ENCODE assay signal across 18 cellular contexts in genomic region chr1:3515774-3516480, GRCh38.
DNase-seq lines count a peak whose midpoint lies in the region; ATAC-seq, FAIRE-seq and TF ChIP-seq lines count a peak whose summit lies in the region.
"Had no signal": no experiment of that assay in that cellular context is flagged by ENCODE, and none has a peak within 500 bp of the region (broad histone marks: within the 10 kb centered on the region; RNA-seq: fewer than 3 reads in every experiment).

No MANE protein-coding gene starts in this region.

- H3K4ac ChIP-seq in H1 (replicated peaks; ENCODE audit: insufficient read length, low read depth, low read length), result no peak overlapping the region

- H3K4me1 ChIP-seq in HEK293 (ENCODE audit: control insufficient read depth, insufficient read depth, low read length), result no peaks in the 10 kb centered on the region
- no peaks in the 10 kb centered on the region for H3K4me1 ChIP-seq in H1 (replicated peaks in 1 of 4; ENCODE audit: control insufficient read depth in 3 of 4, insufficient read depth in 4 of 4, low read length in 3 of 4)
- H3K4me1 ChIP-seq: vagina had no signal

- H3K36me3 ChIP-seq in HEK293 (ENCODE audit: control insufficient read depth in 2 of 2, insufficient read depth in 1 of 2, low read length in 2 of 2), result no peaks in the 10 kb centered on the region
- no peaks in the 10 kb centered on the region for H3K36me3 ChIP-seq in H1 (ENCODE audit: control insufficient read depth in 2 of 4, insufficient read depth in 4 of 4, low read length in 3 of 4)

- no peak overlapping the region for H2BK120ac ChIP-seq in H1 (replicated peaks; ENCODE audit: low read depth, low read length)

- no peaks in the 10 kb centered on the region for H3K23me2 ChIP-seq in H1 (ENCODE audit: low read depth, low read length)

- H3K4me3 ChIP-seq in HEK293 (ENCODE audit: low read depth, low read length), result no peak overlapping the region
- no peak overlapping the region for H3K4me3 ChIP-seq in H1 (ENCODE audit: extremely low read depth in 1 of 4, insufficient read depth in 2 of 4, low read depth in 3 of 4, low read length in 4 of 4)
- H3K4me3 ChIP-seq: vagina had no signal

- no peak for FAIRE-seq in H1 (lab: Jason Lieb, UNC)

- no peak overlapping the region for H2AK5ac ChIP-seq in H1 (ENCODE audit: low read depth, low read length)

- H3K4me2 ChIP-seq in H1 (ENCODE audit: insufficient read depth in 1 of 2, low read depth in 2 of 2, low read length in 2 of 2), result no peak overlapping the region

- no peak for ATAC-seq in HG02571 (IDR thresholded peaks at IDR 0.05; ENCODE audit: unreplicated experiment)

- POLR2A ChIA-PET in HEK293 (lab: Yijun Ruan, JAX) (no interaction called here), H1 (lab: Charles Lee; ENCODE audit: partially characterized antibody) (no interaction called here)

- H3K9ac ChIP-seq in H1 (replicated peaks in 1 of 4; ENCODE audit: extremely low read depth in 1 of 4, low read depth in 3 of 4, low read length in 3 of 4), result no peak overlapping the region; a peak in 1 of 7 replicates

- WGBS in H1 (ENCODE audit: extremely low coverage in 1 of 2, insufficient coverage in 1 of 2, insufficient read length in 1 of 2, insufficient replicate concordance in 2 of 2, low coverage in 1 of 2, low lambda C conversion rate in 2 of 2, missing lambda C conversion rate in 1 of 2), 2 experiments, result 93% methylated on average over 17 of the region's 19 CpGs; no CpG with 5 or more reads in 1 of the 2 experiments

- no peaks in the 10 kb centered on the region for H3K79me2 ChIP-seq in H1 (ENCODE audit: control insufficient read depth in 1 of 2, insufficient read depth in 2 of 2, low read length in 2 of 2)

- peaks cover 0 to 10% of the 10 kb centered on the region in 2 experiments for H4K20me1 ChIP-seq in H1 (replicated peaks in 1 of 2; ENCODE audit: control insufficient read depth in 1 of 2, insufficient read depth in 2 of 2, low read length in 2 of 2)

- H3K23ac ChIP-seq in H1 (ENCODE audit: insufficient read length), result no peak overlapping the region

- no peak for TF ChIP-seq CTCF in HEK293 (tag by site-specific recombination; IDR thresholded peaks at IDR 0.05)
- no peak for TF ChIP-seq CTCF in H1 (IDR thresholded peaks at IDR 0.05; ENCODE audit: control extremely low read depth in 1 of 3, insufficient read depth in 1 of 3, low read depth in 1 of 3, low read length in 3 of 3)

- no peak overlapping the region for H2BK20ac ChIP-seq in H1 (ENCODE audit: low read length)

- no peaks in the 10 kb centered on the region for H3K79me1 ChIP-seq in H1 (ENCODE audit: low read depth, low read length)

- peak; percentile 84 for DNase-seq in AG08395 (ENCODE audit: low spot score)
- DNase-seq in RPMI8226, result peak; percentile 89
- DNase-seq in H1 (ENCODE audit: low read depth in 1 of 2, low spot score in 2 of 2), result no peak
- no peak for DNase-seq in NCI-H82 treated with DMSO at 0.1 percent for 48 hours (lab: John Stamatoyannopoulos, UW; ENCODE audit: unreplicated experiment)
- DNase-seq in SHP77 (lab: John Stamatoyannopoulos, UW), result no peak
- DNase-seq in GM19240 (ENCODE audit: insufficient read length, low spot score), result no peak
- DNase-seq: activated B cell treated with CpG ODN at 0.5 μM for 24 hours; activated naive CD8-positive, alpha-beta T cell treated with anti-CD3 and anti-CD28 coated beads for 36 hours; cortex of kidney; Kasumi-1; midbrain; NCI-H2227 treated with DMSO at 0.1 percent for 48 hours; posterior cingulate gyrus; Right ventricle myocardium superior; stimulated activated CD8-positive, alpha-beta memory T cell treated with anti-CD3 and anti-CD28 coated beads, Interleukin-4, amount 100 ng/mL, for 48 hours had no signal

- H3K9me3 ChIP-seq in HEK293 (ENCODE audit: control insufficient read depth, insufficient read depth, low read depth, low read length) (no peaks in the 10 kb centered on the region), H1 (ENCODE audit: insufficient read depth in 2 of 2, low read depth in 1 of 2, low read length in 1 of 2) (peaks cover 0 to 7% of the 10 kb centered on the region in 2 experiments; a peak in 1 of 4 replicates)
- H3K9me3 ChIP-seq: vagina had no signal

- H2AFZ ChIP-seq in H1 (ENCODE audit: low read length), result no peak overlapping the region

- CTCF ChIA-PET in HEK293 (lab: Yijun Ruan, JAX), result interaction anchor here (0.6 to 2.0 kb wide), 3 partner anchors 25 to 143 kb away, joined by 3 to 5 read pairs (median 4); no protein-coding TSS in a partner anchor
- CTCF ChIA-PET in H1 (lab: Charles Lee; ENCODE audit: partially characterized antibody), result interaction anchor here (0.6 to 4.6 kb wide), 5 partner anchors 11 to 213 kb away, joined by 3 to 43 read pairs (median 5); no protein-coding TSS in a partner anchor

- TF ChIP-seq EP300 in H1 (IDR thresholded peaks at IDR 0.05; ENCODE audit: borderline replicate concordance in 1 of 2, low read depth in 2 of 2, low read length in 2 of 2), result no peak

- H2BK15ac ChIP-seq in H1 (ENCODE audit: low read length), result no peak overlapping the region

- H3K14ac ChIP-seq in H1 (ENCODE audit: insufficient read length), result no peak overlapping the region

- H2BK5ac ChIP-seq in H1 (ENCODE audit: low read depth, low read length), result no peak overlapping the region

- no peak overlapping the region for H4K5ac ChIP-seq in H1 (ENCODE audit: insufficient read length, low read depth, low read length)

- no peak overlapping the region for H3K18ac ChIP-seq in H1 (ENCODE audit: extremely low read depth, low read length)

- TF ChIP-seq POLR2A in H1 (IDR thresholded peaks at IDR 0.05; ENCODE audit: control extremely low read depth in 1 of 2, low read depth in 2 of 2, low read length in 2 of 2), result no peak

- H3K56ac ChIP-seq in H1 (replicated peaks; ENCODE audit: insufficient read length, low read depth, low read length), result no peak overlapping the region

- H3K27ac ChIP-seq in HEK293 (ENCODE audit: extremely low read depth, low read depth, low read length), result no peak overlapping the region
- no peak overlapping the region for H3K27ac ChIP-seq in H1 (ENCODE audit: low read depth, low read length)
- H3K27ac ChIP-seq: vagina had no signal

- H3K27me3 ChIP-seq in H1 (replicated peaks in 1 of 4; ENCODE audit: control insufficient read depth in 3 of 4, extremely low read depth in 1 of 4, insufficient read depth in 3 of 4, low read length in 3 of 4), result no peaks in the 10 kb centered on the region
- H3K27me3 ChIP-seq: vagina had no signal

- no peak overlapping the region for H4K91ac ChIP-seq in H1 (replicated peaks; ENCODE audit: insufficient read length, low read length)

- H4K8ac ChIP-seq in H1 (ENCODE audit: extremely low read depth, insufficient read depth, low read length), result peak overlapping the region; percentile 68; the same call in 1 of the 2 replicates

- no peak overlapping the region for H2BK12ac ChIP-seq in H1 (ENCODE audit: low read depth, low read length)

- no peak for TF ChIP-seq RAD21 in H1 (IDR thresholded peaks at IDR 0.05 in 1 of 2, conservative IDR thresholded peaks at IDR 0.05 in 1 of 2; ENCODE audit: low read depth in 2 of 2, low read length in 2 of 2)

TF ChIP-seq in HEK293, 187 proteins besides CTCF, POLR2A, EP300 and RAD21:
- TF ChIP-seq HIC1 (tag by site-specific recombination; IDR thresholded peaks at IDR 0.05), result peak; percentile 64
- no peak for TF ChIP-seq ZNF19 (tag by site-specific recombination; IDR thresholded peaks at IDR 0.05; ENCODE audit: low read depth)
- peak; percentile 62 for TF ChIP-seq ZIC2 (tag by site-specific recombination; IDR thresholded peaks at IDR 0.05)

TF ChIP-seq in H1, 55 proteins besides CTCF, POLR2A, EP300 and RAD21:
- TF ChIP-seq KDM4A (IDR thresholded peaks at IDR 0.05; ENCODE audit: low read depth, low read length, severe bottlenecking), result no peak
- no peak for TF ChIP-seq CHD1 (IDR thresholded peaks at IDR 0.05; ENCODE audit: low read depth, low read length)
- no peak for TF ChIP-seq TAF7 (optimal IDR thresholded peaks at IDR 0.05; ENCODE audit: borderline replicate concordance, low read depth, low read length)
- TF ChIP-seq SAP30 (IDR thresholded peaks at IDR 0.05; ENCODE audit: insufficient read depth, insufficient replicate concordance, low read length), result no peak
- no peak for TF ChIP-seq TCF12 (IDR thresholded peaks at IDR 0.05; ENCODE audit: low read depth, low read length)
- TF ChIP-seq ATF2 (IDR thresholded peaks at IDR 0.05; ENCODE audit: low read length), result no peak
- TF ChIP-seq SUZ12 (IDR thresholded peaks at IDR 0.05; ENCODE audit: low read length), result no peak
- no peak for TF ChIP-seq YY1 (IDR thresholded peaks at IDR 0.05; ENCODE audit: low read depth, low read length)

Comparison
In these comparisons a context has a peak if more than half of its experiments do, and no peak if none do; other contexts are left out.
1. DNase-seq: peak in AG08395 (single experiment) and RPMI8226 (single experiment); none in H1 (0 of 2), NCI-H82 treated with DMSO at 0.1 percent for 48 hours (single experiment), SHP77 (0 of 2) and GM19240 (single experiment).